9 cellular contexts compared by ENCODE assay signal in genomic region chr22:46088541-46089311, GRCh38.
DNase-seq lines count a peak whose midpoint lies in the region; TF ChIP-seq lines count a peak whose summit lies in the region.
"Had no signal": no experiment of that assay in that cellular context is flagged by ENCODE, and none has a peak within 500 bp of the region (broad histone marks: within the 10 kb centered on the region; RNA-seq: fewer than 3 reads in every experiment).

No MANE protein-coding gene starts in this region.

- TF ChIP-seq CTCF in brain (conservative IDR thresholded peaks at IDR 0.05) (no peak), right atrium auricular region (IDR thresholded peaks at IDR 0.05) (no peak)

- H3K27me3 Mint-ChIP-seq in brain, result no peaks in the 10 kb centered on the region
- H3K27me3 Mint-ChIP-seq: activated CD4-positive, alpha-beta T cell treated with anti-CD3 and anti-CD28 coated beads, Interleukin-2, amount 10 ng/mL, durations not matched to agents 7 days and 5 days had no signal

- no peaks in the 10 kb centered on the region for H3K27me3 ChIP-seq in right atrium auricular region

- peaks cover 0 to 100% of the 10 kb centered on the region in 2 donors for H3K4me1 ChIP-seq in right atrium auricular region

- peaks cover 22% of the 10 kb centered on the region for H3K4me1 Mint-ChIP-seq in brain
- H3K4me1 Mint-ChIP-seq: activated CD4-positive, alpha-beta T cell treated with anti-CD3 and anti-CD28 coated beads, Interleukin-2, amount 10 ng/mL, durations not matched to agents 7 days and 5 days had no signal

- peak overlapping the region; percentile 53 to 95 (median 71) for H3K27ac Mint-ChIP-seq in brain
- H3K27ac Mint-ChIP-seq: activated CD4-positive, alpha-beta T cell treated with anti-CD3 and anti-CD28 coated beads, Interleukin-2, amount 10 ng/mL, durations not matched to agents 7 days and 5 days had no signal

- DNase-seq in EL (peak; percentile 92), right atrium auricular region (ENCODE audit: low spot score) (no peak), skeletal muscle cell (ENCODE audit: low read depth) (peak; percentile 45), COR-L47 (lab: John Stamatoyannopoulos, UW) (no peak), NK-92 (lab: John Stamatoyannopoulos, UW; ENCODE audit: unreplicated experiment) (no peak), NCI-H526 (lab: John Stamatoyannopoulos, UW) (no peak)
- no peak for DNase-seq in activated T-cell treated with anti-CD3 and anti-CD28 coated beads, Interleukin-2, amount 50 U/mL, for 1 hour
- DNase-seq: activated CD4-positive, alpha-beta T cell treated with anti-CD3 and anti-CD28 coated beads, Interleukin-2, amount 10 ng/mL, durations not matched to agents 7 days and 5 days had no signal

- H3K4me3 Mint-ChIP-seq in brain, result peak overlapping the region in 2 of 5 experiments; percentile 2 to 78
- H3K4me3 Mint-ChIP-seq: activated CD4-positive, alpha-beta T cell treated with anti-CD3 and anti-CD28 coated beads, Interleukin-2, amount 10 ng/mL, durations not matched to agents 7 days and 5 days had no signal

- peaks cover 6% of the 10 kb centered on the region for H3K36me3 Mint-ChIP-seq in brain

- peak overlapping the region; percentile 97 to 99 for H3K27ac ChIP-seq in right atrium auricular region

- H3K4me3 ChIP-seq in right atrium auricular region, result peak overlapping the region; percentile 8 to 35
- H3K4me3 ChIP-seq in skeletal muscle cell (ENCODE audit: low read depth, low read length), result no peak overlapping the region

- H3K9me3 ChIP-seq in right atrium auricular region, result no peaks in the 10 kb centered on the region

- H3K9me3 Mint-ChIP-seq in brain, result no peaks in the 10 kb centered on the region
- H3K9me3 Mint-ChIP-seq: activated CD4-positive, alpha-beta T cell treated with anti-CD3 and anti-CD28 coated beads, Interleukin-2, amount 10 ng/mL, durations not matched to agents 7 days and 5 days had no signal

- H3K36me3 ChIP-seq in right atrium auricular region, result peaks cover 50% of the 10 kb centered on the region

Comparison
In these comparisons a context has a peak if more than half of its experiments do, and no peak if none do; other contexts are left out.
1. DNase-seq: peak in EL (single experiment) and skeletal muscle cell (single experiment); none in right atrium auricular region (single experiment), COR-L47 (single experiment), NK-92 (single experiment), NCI-H526 (0 of 2) and activated T-cell treated with anti-CD3 and anti-CD28 coated beads, Interleukin-2, amount 50 U/mL, for 1 hour (single experiment).